23 cellular contexts compared by ENCODE assay signal in genomic region chr15:73087121-73087520, GRCh38.
"Had no signal": no experiment of that assay in that cellular context is flagged by ENCODE, and none has a peak within 500 bp of the region (broad histone marks: within the 10 kb centered on the region; RNA-seq: fewer than 3 reads in every experiment).

No MANE protein-coding gene starts in this region.

- H3K27ac ChIP-seq: coronary artery, SJSA1 had no signal

- H3K9me3 ChIP-seq: SJSA1 had no signal

- H3K4me3 ChIP-seq: coronary artery, SJSA1 had no signal

- H3K36me3 ChIP-seq: SJSA1 had no signal

- ATAC-seq: activated CD8-positive, alpha-beta memory T cell treated with anti-CD3 and anti-CD28 coated beads, Interleukin-2, amount 10 ng/mL, durations not matched to agents 7 days and 5 days; activated naive CD4-positive, alpha-beta T cell treated with anti-CD3 and anti-CD28 coated beads, Interleukin-2, amount 50 U/mL, for 72 hours; PC-3; SK-N-SH treated with all-trans-retinoic acid at 6 μM for 48 hours had no signal

- DNase-seq: activated CD4-positive, alpha-beta T cell treated with anti-CD3 and anti-CD28 coated beads for 1 hour; activated CD4-positive, alpha-beta T cell treated with anti-CD3 and anti-CD28 coated beads, Interleukin-2, amount 10 ng/mL, durations not matched to agents 24 days and 14 days; activated CD4-positive, alpha-beta T cell treated with anti-CD3 and anti-CD28 coated beads, Interleukin-2, amount 50 U/mL, for 48 hours; activated CD8-positive, alpha-beta memory T cell treated with anti-CD3 and anti-CD28 coated beads, Interleukin-2, amount 10 ng/mL, durations not matched to agents 7 days and 5 days; activated effector memory CD4-positive, alpha-beta T cell treated with anti-CD3 and anti-CD28 coated beads, Interleukin-2, amount 50 U/mL, for 16 hours; activated naive CD4-positive, alpha-beta T cell treated with Interleukin-2 at 50 U/mL for 16 hours; activated T-cell treated with anti-CD3 and anti-CD28 coated beads, Interleukin-2, amount 50 U/mL, for 24 hours; caudate nucleus; MV-4-11; NCI-H1092 treated with DMSO at 0.1 percent for 48 hours; NCI-H1436; NCI-H187; NCI-H2081; NCI-H446; NCI-H524; PC-3; SHP77; SW 1271; T-helper 9 cell had no signal

- H3K27me3 ChIP-seq: SJSA1 had no signal
